1 cellular context compared by ENCODE assay signal in the genomic region with DNA sequence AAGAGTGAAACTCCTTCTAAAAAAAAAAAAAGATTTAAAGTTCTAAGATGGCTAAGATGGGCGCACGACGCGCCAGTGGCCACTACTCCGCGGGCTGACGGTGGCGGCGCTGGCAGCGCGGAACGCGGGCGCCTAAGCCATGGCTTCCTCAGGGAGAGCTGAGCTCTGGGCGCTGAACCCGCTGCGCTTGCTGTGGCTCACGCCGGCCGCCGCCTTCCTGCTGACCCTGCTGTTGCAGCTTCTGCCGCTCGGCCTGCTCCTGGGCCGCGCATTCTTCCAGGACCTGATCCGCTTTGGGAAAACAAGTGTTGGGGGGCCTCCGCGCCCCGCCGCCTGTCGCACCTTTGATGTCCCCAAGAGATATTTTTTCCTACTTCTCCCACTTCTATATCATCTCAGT.
TF ChIP-seq lines count a peak whose summit lies in the region.

No MANE protein-coding gene starts in this region.

TF ChIP-seq in K562, 482 proteins besides CTCF, POLR2A, EP300 and RAD21:
- TF ChIP-seq, protein P1, sequence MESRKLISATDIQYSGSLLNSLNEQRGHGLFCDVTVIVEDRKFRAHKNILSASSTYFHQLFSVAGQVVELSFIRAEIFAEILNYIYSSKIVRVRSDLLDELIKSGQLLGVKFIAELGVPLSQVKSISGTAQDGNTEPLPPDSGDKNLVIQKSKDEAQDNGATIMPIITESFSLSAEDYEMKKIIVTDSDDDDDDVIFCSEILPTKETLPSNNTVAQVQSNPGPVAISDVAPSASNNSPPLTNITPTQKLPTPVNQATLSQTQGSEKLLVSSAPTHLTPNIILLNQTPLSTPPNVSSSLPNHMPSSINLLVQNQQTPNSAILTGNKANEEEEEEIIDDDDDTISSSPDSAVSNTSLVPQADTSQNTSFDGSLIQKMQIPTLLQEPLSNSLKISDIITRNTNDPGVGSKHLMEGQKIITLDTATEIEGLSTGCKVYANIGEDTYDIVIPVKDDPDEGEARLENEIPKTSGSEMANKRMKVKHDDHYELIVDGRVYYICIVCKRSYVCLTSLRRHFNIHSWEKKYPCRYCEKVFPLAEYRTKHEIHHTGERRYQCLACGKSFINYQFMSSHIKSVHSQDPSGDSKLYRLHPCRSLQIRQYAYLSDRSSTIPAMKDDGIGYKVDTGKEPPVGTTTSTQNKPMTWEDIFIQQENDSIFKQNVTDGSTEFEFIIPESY (CRISPR knock-in tag; IDR thresholded peaks at IDR 0.05), result peak; percentile 91
- TF ChIP-seq KLF6 (CRISPR knock-in tag; IDR thresholded peaks at IDR 0.05; ENCODE audit: borderline replicate concordance), result no peak
- TF ChIP-seq RBM14 (IDR thresholded peaks at IDR 0.05; ENCODE audit: borderline replicate concordance, insufficient read depth, low read depth, low read length), result 0 out of 2 replicates have a peak, but pooled peaks have one; percentile 55
